ENCODE assay signal across 39 cellular contexts in the genomic region with DNA sequence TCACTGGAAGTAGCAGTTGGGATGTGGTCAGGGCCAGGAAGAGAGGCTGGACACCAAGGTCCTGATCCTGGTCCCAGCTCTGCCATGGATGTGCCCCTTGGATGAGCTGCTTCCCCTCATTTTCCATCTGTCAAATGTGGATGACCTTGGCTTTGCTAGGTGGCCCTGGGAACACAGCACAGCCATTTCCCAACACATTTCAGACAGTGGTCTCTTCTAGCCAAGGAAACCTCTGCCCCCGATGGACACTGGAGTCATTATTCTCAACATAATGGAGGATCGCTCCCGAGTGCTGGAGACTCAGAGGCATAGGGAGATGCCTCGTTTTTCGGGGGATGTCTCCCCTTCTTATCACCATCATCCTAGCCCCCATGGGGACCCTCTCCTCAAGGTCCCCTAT. TPM values are rescaled to one million over a fixed set of nuclear protein-coding genes. Genes with fewer than 3 reads are reported as not detected.
"Had no signal": no experiment of that assay in that cellular context is flagged by ENCODE, and none has a peak within 500 bp of the region (broad histone marks: within the 10 kb centered on the region; RNA-seq: fewer than 3 reads in every experiment).

No MANE protein-coding gene starts in this region.

- H3K27ac ChIP-seq: adrenal gland, body of pancreas, epithelial cell of prostate, esophagus squamous epithelium, gastroesophageal sphincter had no signal

- DNase-seq: activated CD4-positive, alpha-beta memory T cell treated with anti-CD3 and anti-CD28 coated beads for 36 hours; activated CD4-positive, alpha-beta T cell treated with anti-CD3 and anti-CD28 coated beads for 36 hours; activated CD4-positive, alpha-beta T cell treated with anti-CD3 and anti-CD28 coated beads, Interleukin-2, amount 10 ng/mL, durations not matched to agents 24 days and 14 days; activated CD4-positive, CD25-positive, alpha-beta regulatory T cell; activated CD4-positive, CD25-positive, alpha-beta regulatory T cell treated with anti-CD3 and anti-CD28 coated beads, Interleukin-2, amount 50 U/mL, for 72 hours; activated CD8-positive, alpha-beta memory T cell treated with anti-CD3 and anti-CD28 coated beads, Interleukin-2, amount 10 ng/mL, durations not matched to agents 7 days and 5 days; activated CD8-positive, alpha-beta memory T cell treated with anti-CD3 and anti-CD28 coated beads, Interleukin-2, amount 50 U/mL, for 4 hours; activated CD8-positive, alpha-beta T cell treated with anti-CD3 and anti-CD28 coated beads, Interleukin-2, amount 10 ng/mL, durations not matched to agents 7 days and 5 days; activated effector memory CD4-positive, alpha-beta T cell treated with anti-CD3 and anti-CD28 coated beads, Interleukin-2, amount 50 U/mL, for 16 hours; activated naive CD4-positive, alpha-beta T cell treated with anti-CD3 and anti-CD28 coated beads for 36 hours; activated naive CD8-positive, alpha-beta T cell treated with anti-CD3 and anti-CD28 coated beads for 36 hours; activated naive CD8-positive, alpha-beta T cell treated with anti-CD3 and anti-CD28 coated beads, Interleukin-2, amount 50 U/mL, for 24 hours; activated T-cell treated with anti-CD3 and anti-CD28 coated beads, Interleukin-2, amount 50 U/mL, for 1 hour; activated T-cell treated with anti-CD3 and anti-CD28 coated beads, Interleukin-2, amount 50 U/mL, for 48 hours; adrenal gland; amygdala; body of pancreas; caudate nucleus; cortex of kidney; dermis blood vessel endothelial cell; effector CD4-positive, alpha-beta T cell; effector memory CD8-positive, alpha-beta T cell; esophagus squamous epithelium; foreskin melanocyte; T-cell; T-helper 9 cell had no signal

- H3K27me3 Mint-ChIP-seq: activated CD4-positive, alpha-beta T cell treated with anti-CD3 and anti-CD28 coated beads, Interleukin-2, amount 10 ng/mL, durations not matched to agents 24 days and 14 days; activated naive CD8-positive, alpha-beta T cell treated with anti-CD3 and anti-CD28 coated beads for 36 hours had no signal

- H3K36me3 Mint-ChIP-seq: activated CD4-positive, alpha-beta memory T cell treated with anti-CD3 and anti-CD28 coated beads for 36 hours; activated CD8-positive, alpha-beta memory T cell treated with anti-CD3 and anti-CD28 coated beads, Interleukin-2, amount 10 ng/mL, durations not matched to agents 7 days and 5 days; activated naive CD4-positive, alpha-beta T cell treated with anti-CD3 and anti-CD28 coated beads, Interleukin-2, amount 50 U/mL, for 24 hours; activated naive CD8-positive, alpha-beta T cell treated with anti-CD3 and anti-CD28 coated beads for 36 hours; T-cell had no signal

- H3K27ac Mint-ChIP-seq: activated CD4-positive, alpha-beta memory T cell treated with anti-CD3 and anti-CD28 coated beads for 36 hours; activated CD4-positive, alpha-beta T cell treated with anti-CD3 and anti-CD28 coated beads for 36 hours; activated CD4-positive, alpha-beta T cell treated with anti-CD3 and anti-CD28 coated beads, Interleukin-2, amount 10 ng/mL, durations not matched to agents 24 days and 14 days; activated CD8-positive, alpha-beta memory T cell treated with anti-CD3 and anti-CD28 coated beads, Interleukin-2, amount 10 ng/mL, durations not matched to agents 7 days and 5 days; activated CD8-positive, alpha-beta T cell treated with anti-CD3 and anti-CD28 coated beads, Interleukin-2, amount 10 ng/mL, durations not matched to agents 7 days and 5 days; activated naive CD4-positive, alpha-beta T cell treated with anti-CD3 and anti-CD28 coated beads for 36 hours; activated naive CD4-positive, alpha-beta T cell treated with anti-CD3 and anti-CD28 coated beads, Interleukin-2, amount 50 U/mL, for 24 hours; activated naive CD8-positive, alpha-beta T cell treated with anti-CD3 and anti-CD28 coated beads for 36 hours; activated naive CD8-positive, alpha-beta T cell treated with anti-CD3 and anti-CD28 coated beads, Interleukin-2, amount 50 U/mL, for 24 hours; activated T-helper 1 cell treated with anti-CD3 and anti-CD28 coated beads, Interleukin-12 subunit alpha, Interleukin-12 subunit beta, Interleukin-2, Interleukin-4 antibody, amounts not matched to agents 30 ng/mL and 10 ng/mL and 1 ng/mL, durations not matched to agents 14 hours and 24 hours and 36 hours; activated T-helper 2 cell treated with anti-CD3 and anti-CD28 coated beads, Interferon-gamma antibody, Interleukin-2, Interleukin-4, amounts not matched to agents 10 μg/mL and 5 μg/mL and 100 μg/mL, durations not matched to agents 14 hours and 24 hours and 36 hours; effector memory CD8-positive, alpha-beta T cell; T-helper 1 cell treated with Interleukin-12 subunit alpha and Interleukin-12 subunit beta and Interleukin-4 antibody, amounts not matched to agents 30 μg/mL and 1 μg/mL, for 36 hours had no signal

- H3K36me3 ChIP-seq: adrenal gland, esophagus squamous epithelium, gastroesophageal sphincter had no signal

- H3K4me3 ChIP-seq: adrenal gland, body of pancreas, esophagus squamous epithelium, gastroesophageal sphincter had no signal

- H3K4me1 ChIP-seq: adrenal gland, body of pancreas, esophagus squamous epithelium, gastroesophageal sphincter had no signal

- H3K9me3 ChIP-seq: adrenal gland, body of pancreas, esophagus squamous epithelium had no signal

- H3K4me1 Mint-ChIP-seq: activated CD4-positive, alpha-beta T cell treated with anti-CD3 and anti-CD28 coated beads for 36 hours; activated CD4-positive, alpha-beta T cell treated with anti-CD3 and anti-CD28 coated beads, Interleukin-2, amount 10 ng/mL, durations not matched to agents 24 days and 14 days; activated CD8-positive, alpha-beta memory T cell treated with anti-CD3 and anti-CD28 coated beads, Interleukin-2, amount 10 ng/mL, durations not matched to agents 7 days and 5 days; activated naive CD4-positive, alpha-beta T cell treated with anti-CD3 and anti-CD28 coated beads, Interleukin-2, amount 50 U/mL, for 24 hours; activated naive CD8-positive, alpha-beta T cell treated with anti-CD3 and anti-CD28 coated beads for 36 hours; activated naive CD8-positive, alpha-beta T cell treated with anti-CD3 and anti-CD28 coated beads, Interleukin-2, amount 50 U/mL, for 24 hours; T-cell had no signal

- H3K4me3 Mint-ChIP-seq: activated CD4-positive, alpha-beta memory T cell treated with anti-CD3 and anti-CD28 coated beads for 36 hours; activated CD4-positive, alpha-beta T cell treated with anti-CD3 and anti-CD28 coated beads for 36 hours; activated CD4-positive, alpha-beta T cell treated with anti-CD3 and anti-CD28 coated beads, Interleukin-2, amount 10 ng/mL, durations not matched to agents 24 days and 14 days; activated CD8-positive, alpha-beta memory T cell treated with anti-CD3 and anti-CD28 coated beads, Interleukin-2, amount 10 ng/mL, durations not matched to agents 7 days and 5 days; activated CD8-positive, alpha-beta T cell treated with anti-CD3 and anti-CD28 coated beads, Interleukin-2, amount 10 ng/mL, durations not matched to agents 7 days and 5 days; activated naive CD4-positive, alpha-beta T cell treated with anti-CD3 and anti-CD28 coated beads for 36 hours; activated naive CD4-positive, alpha-beta T cell treated with anti-CD3 and anti-CD28 coated beads, Interleukin-2, amount 50 U/mL, for 24 hours; activated naive CD8-positive, alpha-beta T cell treated with anti-CD3 and anti-CD28 coated beads for 36 hours; activated naive CD8-positive, alpha-beta T cell treated with anti-CD3 and anti-CD28 coated beads, Interleukin-2, amount 50 U/mL, for 24 hours; activated T-helper 1 cell treated with anti-CD3 and anti-CD28 coated beads, Interleukin-12 subunit alpha, Interleukin-12 subunit beta, Interleukin-2, Interleukin-4 antibody, amounts not matched to agents 30 ng/mL and 10 ng/mL and 1 ng/mL, durations not matched to agents 14 hours and 24 hours and 36 hours; effector memory CD8-positive, alpha-beta T cell; T-cell; T-helper 1 cell treated with Interleukin-12 subunit alpha and Interleukin-12 subunit beta and Interleukin-4 antibody, amounts not matched to agents 30 μg/mL and 1 μg/mL, for 36 hours had no signal

- H3K9me3 Mint-ChIP-seq: activated CD4-positive, alpha-beta memory T cell treated with anti-CD3 and anti-CD28 coated beads for 36 hours; activated CD4-positive, alpha-beta T cell treated with anti-CD3 and anti-CD28 coated beads, Interleukin-2, amount 10 ng/mL, durations not matched to agents 24 days and 14 days; activated naive CD4-positive, alpha-beta T cell treated with anti-CD3 and anti-CD28 coated beads for 36 hours; activated naive CD4-positive, alpha-beta T cell treated with anti-CD3 and anti-CD28 coated beads, Interleukin-2, amount 50 U/mL, for 24 hours; activated naive CD8-positive, alpha-beta T cell treated with anti-CD3 and anti-CD28 coated beads for 36 hours; activated naive CD8-positive, alpha-beta T cell treated with anti-CD3 and anti-CD28 coated beads, Interleukin-2, amount 50 U/mL, for 24 hours; activated T-helper 1 cell treated with anti-CD3 and anti-CD28 coated beads, Interleukin-12 subunit alpha, Interleukin-12 subunit beta, Interleukin-2, Interleukin-4 antibody, amounts not matched to agents 30 ng/mL and 10 ng/mL and 1 ng/mL, durations not matched to agents 14 hours and 24 hours and 36 hours; activated T-helper 2 cell treated with anti-CD3 and anti-CD28 coated beads, Interferon-gamma antibody, Interleukin-2, Interleukin-4, amounts not matched to agents 10 μg/mL and 5 μg/mL and 100 μg/mL, durations not matched to agents 14 hours and 24 hours and 36 hours; effector memory CD8-positive, alpha-beta T cell; T-cell; T-helper 1 cell treated with Interleukin-12 subunit alpha and Interleukin-12 subunit beta and Interleukin-4 antibody, amounts not matched to agents 30 μg/mL and 1 μg/mL, for 36 hours had no signal

RNA-seq across cellular contexts. Expression of gene MPPED1, which starts 13.6 kb away (rescaled TPM):
- total RNA-seq: activated CD4-positive, alpha-beta memory T cell treated with anti-CD3 and anti-CD28 coated beads for 36 hours; activated CD4-positive, alpha-beta T cell treated with anti-CD3 and anti-CD28 coated beads for 36 hours; activated CD4-positive, alpha-beta T cell treated with anti-CD3 and anti-CD28 coated beads, Interleukin-2, amount 10 ng/mL, durations not matched to agents 24 days and 14 days; activated CD8-positive, alpha-beta memory T cell treated with anti-CD3 and anti-CD28 coated beads for 36 hours; activated CD8-positive, alpha-beta memory T cell treated with anti-CD3 and anti-CD28 coated beads, Interleukin-2, amount 10 ng/mL, durations not matched to agents 7 days and 5 days; activated CD8-positive, alpha-beta T cell treated with anti-CD3 and anti-CD28 coated beads, Interleukin-2, amount 10 ng/mL, durations not matched to agents 7 days and 5 days; activated naive CD4-positive, alpha-beta T cell treated with anti-CD3 and anti-CD28 coated beads for 36 hours; activated naive CD8-positive, alpha-beta T cell treated with anti-CD3 and anti-CD28 coated beads for 36 hours; activated T-helper 1 cell treated with anti-CD3 and anti-CD28 coated beads, Interleukin-12 subunit alpha, Interleukin-12 subunit beta, Interleukin-2, Interleukin-4 antibody, amounts not matched to agents 30 ng/mL and 10 ng/mL and 1 ng/mL, durations not matched to agents 14 hours and 24 hours and 36 hours; activated T-helper 2 cell treated with anti-CD3 and anti-CD28 coated beads, Interferon-gamma antibody, Interleukin-2, Interleukin-4, amounts not matched to agents 10 μg/mL and 5 μg/mL and 100 μg/mL, durations not matched to agents 14 hours and 24 hours and 36 hours; aorta; body of pancreas; chondrocyte; dermis blood vessel endothelial cell; endothelial cell of umbilical vein; esophagus squamous epithelium; fibroblast of lung; fibroblast of villous mesenchyme; T-cell; T-helper 2 cell treated with Interferon-gamma antibody and Interleukin-4, amounts not matched to agents 100 ng/mL and 5 ng/mL, for 36 hours had no signal
- polyA plus RNA-seq: aorta, endothelial cell of umbilical vein, fibroblast of lung had no signal

RNA-seq across cellular contexts. Expression of gene SCUBE1, which starts 55.1 kb away (rescaled TPM):
- total RNA-seq: activated CD4-positive, alpha-beta memory T cell treated with anti-CD3 and anti-CD28 coated beads for 36 hours; activated CD4-positive, alpha-beta T cell treated with anti-CD3 and anti-CD28 coated beads for 36 hours; activated CD4-positive, alpha-beta T cell treated with anti-CD3 and anti-CD28 coated beads, Interleukin-2, amount 10 ng/mL, durations not matched to agents 24 days and 14 days; activated naive CD4-positive, alpha-beta T cell treated with anti-CD3 and anti-CD28 coated beads for 36 hours; activated T-helper 1 cell treated with anti-CD3 and anti-CD28 coated beads, Interleukin-12 subunit alpha, Interleukin-12 subunit beta, Interleukin-2, Interleukin-4 antibody, amounts not matched to agents 30 ng/mL and 10 ng/mL and 1 ng/mL, durations not matched to agents 14 hours and 24 hours and 36 hours; activated T-helper 2 cell treated with anti-CD3 and anti-CD28 coated beads, Interferon-gamma antibody, Interleukin-2, Interleukin-4, amounts not matched to agents 10 μg/mL and 5 μg/mL and 100 μg/mL, durations not matched to agents 14 hours and 24 hours and 36 hours; dermis blood vessel endothelial cell; endothelial cell of umbilical vein; fibroblast of villous mesenchyme had no signal
- polyA plus RNA-seq: fibroblast of lung had no signal
